36 cellular contexts compared by ENCODE assay signal in the genomic region with DNA sequence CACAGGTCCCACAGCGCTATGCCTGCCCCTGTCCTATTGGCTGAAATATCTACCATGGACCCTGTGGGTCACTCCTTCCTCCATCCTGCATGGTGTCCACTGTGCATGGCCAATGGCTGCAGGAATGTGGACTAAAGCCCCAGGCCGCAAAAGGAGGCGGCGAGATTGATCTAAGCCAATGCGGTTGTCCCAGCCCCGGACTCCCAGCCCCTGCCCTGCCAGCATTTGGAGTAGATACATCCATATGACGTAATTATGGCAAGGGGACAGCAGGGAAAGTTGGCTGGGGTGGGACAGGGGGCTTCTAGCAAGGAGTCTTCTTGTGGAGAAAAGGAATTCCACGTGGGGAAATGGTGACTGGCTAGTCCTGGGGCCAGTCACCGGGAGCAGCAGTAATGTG.
"Had no signal": no experiment of that assay in that cellular context is flagged by ENCODE, and none has a peak within 500 bp of the region (broad histone marks: within the 10 kb centered on the region; RNA-seq: fewer than 3 reads in every experiment).

No MANE protein-coding gene starts in this region.

- DNase-seq: activated B cell treated with CpG ODN at 0.5 μM for 24 hours; activated CD4-positive, alpha-beta memory T cell treated with anti-CD3 and anti-CD28 coated beads for 36 hours; activated CD4-positive, alpha-beta T cell treated with anti-CD3 and anti-CD28 coated beads for 4 hours; activated CD4-positive, alpha-beta T cell treated with anti-CD3 and anti-CD28 coated beads, Interleukin-2, amount 10 ng/mL, durations not matched to agents 24 days and 14 days; activated CD4-positive, alpha-beta T cell treated with anti-CD3 and anti-CD28 coated beads, Interleukin-2, amount 50 U/mL, for 1 hour; activated CD4-positive, alpha-beta T cell treated with anti-CD3 and anti-CD28 coated beads, Interleukin-2, amount 50 U/mL, for 4 hours; activated CD4-positive, CD25-positive, alpha-beta regulatory T cell treated with anti-CD3 and anti-CD28 coated beads, Interleukin-2, amount 50 U/mL, for 72 hours; activated CD8-positive, alpha-beta memory T cell treated with anti-CD3 and anti-CD28 coated beads, Interleukin-2, amount 50 U/mL, for 4 hours; activated CD8-positive, alpha-beta T cell treated with anti-CD3 and anti-CD28 coated beads for 36 hours; activated effector memory CD4-positive, alpha-beta T cell treated with anti-CD3 and anti-CD28 coated beads, Interleukin-2, amount 50 U/mL, for 16 hours; activated gamma-delta T cell treated with Interleukin-2 at 50 U/mL for 16 hours; activated naive CD4-positive, alpha-beta T cell; activated naive CD4-positive, alpha-beta T cell treated with anti-CD3 and anti-CD28 coated beads for 36 hours; activated naive CD4-positive, alpha-beta T cell treated with anti-CD3 and anti-CD28 coated beads, Interleukin-2, amount 50 U/mL, for 16 hours; activated naive CD8-positive, alpha-beta T cell treated with anti-CD3 and anti-CD28 coated beads for 36 hours; activated T-cell treated with anti-CD3 and anti-CD28 coated beads for 4 hours; activated T-cell treated with anti-CD3 and anti-CD28 coated beads, Interleukin-2, amount 50 U/mL, for 1 hour; activated T-cell treated with anti-CD3 and anti-CD28 coated beads, Interleukin-2, amount 50 U/mL, for 4 hours; activated T-cell treated with anti-CD3 and anti-CD28 coated beads, Interleukin-2, amount 50 U/mL, for 72 hours; amniotic stem cell; aorta; body of pancreas; brain microvascular endothelial cell; central memory CD4-positive, alpha-beta T cell; T-helper 2 cell; T-helper 9 cell had no signal

- H3K4me3 Mint-ChIP-seq: activated B cell treated with CpG ODN at 0.5 μM for 24 hours; activated CD4-positive, alpha-beta memory T cell treated with anti-CD3 and anti-CD28 coated beads for 36 hours; activated CD4-positive, alpha-beta T cell treated with anti-CD3 and anti-CD28 coated beads, Interleukin-2, amount 10 ng/mL, durations not matched to agents 24 days and 14 days; activated CD8-positive, alpha-beta T cell treated with anti-CD3 and anti-CD28 coated beads for 36 hours; activated naive CD4-positive, alpha-beta T cell treated with anti-CD3 and anti-CD28 coated beads for 36 hours; activated naive CD8-positive, alpha-beta T cell treated with anti-CD3 and anti-CD28 coated beads for 36 hours; activated T-cell treated with anti-CD3 and anti-CD28 coated beads, Interleukin-2, amount 50 U/mL, for 4 hours; activated T-cell treated with anti-CD3 and anti-CD28 coated beads, Interleukin-2, amount 50 U/mL, for 72 hours; activated T-helper 1 cell treated with anti-CD3 and anti-CD28 coated beads, Interleukin-12 subunit alpha, Interleukin-12 subunit beta, Interleukin-2, Interleukin-4 antibody, amounts not matched to agents 30 ng/mL and 10 ng/mL and 1 ng/mL, durations not matched to agents 14 hours and 24 hours and 36 hours; activated T-helper 17 cell treated with anti-CD3 and anti-CD28 coated beads, Interleukin-2, amount 50 U/mL, for 72 hours; T-helper 1 cell treated with Interleukin-12 subunit alpha and Interleukin-12 subunit beta and Interleukin-4 antibody, amounts not matched to agents 30 μg/mL and 1 μg/mL, for 36 hours; T-helper 2 cell treated with Interferon-gamma antibody and Interleukin-4, amounts not matched to agents 5 μg/mL and 100 μg/mL, for 36 hours had no signal

- FAIRE-seq: astrocyte, TTC549 had no signal

- ATAC-seq: activated CD8-positive, alpha-beta T cell treated with anti-CD3 and anti-CD28 coated beads for 36 hours; activated naive CD4-positive, alpha-beta T cell treated with anti-CD3 and anti-CD28 coated beads, Interleukin-2, amount 50 U/mL, for 72 hours; activated T-cell treated with anti-CD3 and anti-CD28 coated beads, Interleukin-2, amount 50 U/mL, for 4 hours; activated T-cell treated with anti-CD3 and anti-CD28 coated beads, Interleukin-2, amount 50 U/mL, for 72 hours; activated T-helper 17 cell treated with anti-CD3 and anti-CD28 coated beads, Interleukin-2, amount 50 U/mL, for 72 hours; body of pancreas had no signal

- H3K27ac ChIP-seq: adrenal gland, body of pancreas, brain microvascular endothelial cell, breast epithelium, VCaP had no signal

- H3K27ac Mint-ChIP-seq: activated B cell treated with CpG ODN at 0.5 μM for 24 hours; activated CD4-positive, alpha-beta memory T cell treated with anti-CD3 and anti-CD28 coated beads for 36 hours; activated CD4-positive, alpha-beta T cell treated with anti-CD3 and anti-CD28 coated beads, Interleukin-2, amount 10 ng/mL, durations not matched to agents 24 days and 14 days; activated CD8-positive, alpha-beta T cell treated with anti-CD3 and anti-CD28 coated beads for 36 hours; activated naive CD4-positive, alpha-beta T cell treated with anti-CD3 and anti-CD28 coated beads for 36 hours; activated naive CD4-positive, alpha-beta T cell treated with anti-CD3 and anti-CD28 coated beads, Interleukin-2, amount 50 U/mL, for 72 hours; activated naive CD8-positive, alpha-beta T cell treated with anti-CD3 and anti-CD28 coated beads for 36 hours; activated T-cell treated with anti-CD3 and anti-CD28 coated beads, Interleukin-2, amount 50 U/mL, for 72 hours; activated T-helper 1 cell treated with anti-CD3 and anti-CD28 coated beads, Interleukin-12 subunit alpha, Interleukin-12 subunit beta, Interleukin-2, Interleukin-4 antibody, amounts not matched to agents 30 ng/mL and 10 ng/mL and 1 ng/mL, durations not matched to agents 14 hours and 24 hours and 36 hours; activated T-helper 17 cell treated with anti-CD3 and anti-CD28 coated beads, Interleukin-2, amount 50 U/mL, for 72 hours; T-helper 1 cell treated with Interleukin-12 subunit alpha and Interleukin-12 subunit beta and Interleukin-4 antibody, amounts not matched to agents 30 μg/mL and 1 μg/mL, for 36 hours; T-helper 2 cell treated with Interferon-gamma antibody and Interleukin-4, amounts not matched to agents 5 μg/mL and 100 μg/mL, for 36 hours had no signal

- H3K36me3 Mint-ChIP-seq: activated CD4-positive, alpha-beta memory T cell treated with anti-CD3 and anti-CD28 coated beads for 36 hours; activated naive CD4-positive, alpha-beta T cell treated with anti-CD3 and anti-CD28 coated beads, Interleukin-2, amount 50 U/mL, for 72 hours; activated naive CD8-positive, alpha-beta T cell treated with anti-CD3 and anti-CD28 coated beads for 36 hours had no signal

- H3K9me3 ChIP-seq: adrenal gland, body of pancreas, breast epithelium had no signal

- H3K27me3 ChIP-seq: adrenal gland, body of pancreas, brain microvascular endothelial cell, breast epithelium had no signal

- H3K4me3 ChIP-seq: adrenal gland, body of pancreas, breast epithelium had no signal

- H3K27me3 Mint-ChIP-seq: activated B cell treated with CpG ODN at 0.5 μM for 24 hours; activated naive CD8-positive, alpha-beta T cell treated with anti-CD3 and anti-CD28 coated beads for 36 hours had no signal

- H3K4me1 ChIP-seq: adrenal gland, body of pancreas, breast epithelium had no signal

- H3K36me3 ChIP-seq: adrenal gland, brain microvascular endothelial cell, breast epithelium had no signal

- H3K9me3 Mint-ChIP-seq: activated B cell treated with CpG ODN at 0.5 μM for 24 hours; activated CD4-positive, alpha-beta memory T cell treated with anti-CD3 and anti-CD28 coated beads for 36 hours; activated CD4-positive, alpha-beta T cell treated with anti-CD3 and anti-CD28 coated beads, Interleukin-2, amount 10 ng/mL, durations not matched to agents 24 days and 14 days; activated CD8-positive, alpha-beta T cell treated with anti-CD3 and anti-CD28 coated beads for 36 hours; activated naive CD4-positive, alpha-beta T cell treated with anti-CD3 and anti-CD28 coated beads for 36 hours; activated naive CD4-positive, alpha-beta T cell treated with anti-CD3 and anti-CD28 coated beads, Interleukin-2, amount 50 U/mL, for 72 hours; activated naive CD8-positive, alpha-beta T cell treated with anti-CD3 and anti-CD28 coated beads for 36 hours; activated T-cell treated with anti-CD3 and anti-CD28 coated beads, Interleukin-2, amount 50 U/mL, for 4 hours; activated T-cell treated with anti-CD3 and anti-CD28 coated beads, Interleukin-2, amount 50 U/mL, for 72 hours; activated T-helper 1 cell treated with anti-CD3 and anti-CD28 coated beads, Interleukin-12 subunit alpha, Interleukin-12 subunit beta, Interleukin-2, Interleukin-4 antibody, amounts not matched to agents 30 ng/mL and 10 ng/mL and 1 ng/mL, durations not matched to agents 14 hours and 24 hours and 36 hours; activated T-helper 17 cell treated with anti-CD3 and anti-CD28 coated beads, Interleukin-2, amount 50 U/mL, for 72 hours; T-helper 1 cell treated with Interleukin-12 subunit alpha and Interleukin-12 subunit beta and Interleukin-4 antibody, amounts not matched to agents 30 μg/mL and 1 μg/mL, for 36 hours; T-helper 2 cell treated with Interferon-gamma antibody and Interleukin-4, amounts not matched to agents 5 μg/mL and 100 μg/mL, for 36 hours had no signal

- H3K4me1 Mint-ChIP-seq: activated B cell treated with CpG ODN at 0.5 μM for 24 hours; activated CD4-positive, alpha-beta T cell treated with anti-CD3 and anti-CD28 coated beads, Interleukin-2, amount 10 ng/mL, durations not matched to agents 24 days and 14 days; activated naive CD8-positive, alpha-beta T cell treated with anti-CD3 and anti-CD28 coated beads for 36 hours; activated T-helper 17 cell treated with anti-CD3 and anti-CD28 coated beads, Interleukin-2, amount 50 U/mL, for 72 hours had no signal
